Comparison of ENCODE assay signal across 10 cellular contexts in the genomic region with DNA sequence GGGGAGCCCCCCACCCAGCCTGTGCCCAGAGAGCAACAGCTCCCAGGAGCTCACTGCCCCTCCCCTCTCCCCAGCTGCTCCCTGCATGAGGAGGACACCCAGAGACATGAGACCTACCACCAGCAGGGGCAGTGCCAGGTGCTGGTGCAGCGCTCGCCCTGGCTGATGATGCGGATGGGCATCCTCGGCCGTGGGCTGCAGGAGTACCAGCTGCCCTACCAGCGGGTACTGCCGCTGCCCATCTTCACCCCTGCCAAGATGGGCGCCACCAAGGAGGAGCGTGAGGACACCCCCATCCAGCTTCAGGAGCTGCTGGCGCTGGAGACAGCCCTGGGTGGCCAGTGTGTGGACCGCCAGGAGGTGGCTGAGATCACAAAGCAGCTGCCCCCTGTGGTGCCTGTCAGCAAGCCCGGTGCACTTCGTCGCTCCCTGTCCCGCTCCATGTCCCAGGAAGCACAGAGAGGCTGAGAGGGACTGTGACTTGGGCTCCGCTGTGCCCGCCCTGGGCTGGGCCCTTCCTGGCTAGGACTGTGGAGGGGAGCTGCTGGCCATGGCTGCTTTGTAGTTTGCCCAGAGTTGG. TPM values are rescaled to one million over a fixed set of nuclear protein-coding genes. Genes with fewer than 3 reads are reported as not detected.
A peak's percentile ranks its signal among the peaks of the same experiment; 100 is the strongest.
DNase-seq lines count a peak whose midpoint lies in the region; ATAC-seq and TF ChIP-seq lines count a peak whose summit lies in the region.
"Had no signal": no experiment of that assay in that cellular context is flagged by ENCODE, and none has a peak within 500 bp of the region (broad histone marks: within the 10 kb centered on the region; RNA-seq: fewer than 3 reads in every experiment).

No MANE protein-coding gene starts in this region.

- H3K36me3 ChIP-seq in OCI-LY1 (ENCODE audit: insufficient read depth, low read length) (peaks cover 18% of the 10 kb centered on the region; the same call in 1 of the 2 replicates), cardiac muscle cell (peaks cover under 1% of the 10 kb centered on the region)

- peaks cover 13% of the 10 kb centered on the region; the same call in 1 of the 2 replicates for H3K27me3 ChIP-seq in OCI-LY1 (ENCODE audit: insufficient read depth, low read length)
- no peaks in the 10 kb centered on the region for H3K27me3 ChIP-seq in cardiac muscle cell

- ATAC-seq in stimulated activated effector memory CD8-positive, alpha-beta T cell treated with anti-CD3 and anti-CD28 coated beads, Interleukin-12 subunit alpha, Interleukin-12 subunit beta, amount 100 ng/mL, for 72 hours, result peak; percentile 15
- ATAC-seq in HG02884 (IDR thresholded peaks at IDR 0.05; ENCODE audit: unreplicated experiment), result no peak

- H3K9me3 Mint-ChIP-seq in stimulated activated effector memory CD8-positive, alpha-beta T cell treated with anti-CD3 and anti-CD28 coated beads, Interleukin-12 subunit alpha, Interleukin-12 subunit beta, amount 100 ng/mL, for 72 hours, result no peaks in the 10 kb centered on the region
- H3K9me3 Mint-ChIP-seq: CD8-positive, alpha-beta memory T cell had no signal

- H3K4me2 ChIP-seq in OCI-LY1 (ENCODE audit: low read length), result no peak overlapping the region

- no peaks in the 10 kb centered on the region for H3K9me2 ChIP-seq in OCI-LY1 (ENCODE audit: low read depth, low read length)

- no peak overlapping the region for H3K9ac ChIP-seq in OCI-LY1 (ENCODE audit: low read length)

- peaks cover 19% of the 10 kb centered on the region for H3K36me3 Mint-ChIP-seq in stimulated activated effector memory CD8-positive, alpha-beta T cell treated with anti-CD3 and anti-CD28 coated beads, Interleukin-12 subunit alpha, Interleukin-12 subunit beta, amount 100 ng/mL, for 72 hours

- H3K4me1 Mint-ChIP-seq in stimulated activated effector memory CD8-positive, alpha-beta T cell treated with anti-CD3 and anti-CD28 coated beads, Interleukin-12 subunit alpha, Interleukin-12 subunit beta, amount 100 ng/mL, for 72 hours, result peaks cover 17% of the 10 kb centered on the region

- DNase-seq in NCI-H82 (lab: John Stamatoyannopoulos, UW), result peak; percentile 51
- DNase-seq in NCI-H82 treated with DMSO at 0.1 percent for 48 hours (lab: John Stamatoyannopoulos, UW; ENCODE audit: unreplicated experiment), result no peak
- no peak for DNase-seq in cardiac muscle cell (ENCODE audit: low read depth in 1 of 2, low spot score in 1 of 2)
- DNase-seq in stimulated activated effector memory CD8-positive, alpha-beta T cell treated with anti-CD3 and anti-CD28 coated beads, Interleukin-12 subunit alpha, Interleukin-12 subunit beta, amount 100 ng/mL, for 72 hours (ENCODE audit: low spot score in 2 of 2), result no peak
- no peak for DNase-seq in SK-N-DZ (ENCODE audit: low spot score)
- DNase-seq in stimulated activated CD4-positive, alpha-beta T cell treated with anti-CD3 and anti-CD28 coated beads, Interleukin-4, amount 100 ng/mL, for 4 hours, result no peak
- DNase-seq: CD8-positive, alpha-beta memory T cell had no signal

- H2AFZ ChIP-seq in OCI-LY1 (ENCODE audit: low read length), result no peak overlapping the region

- no peak overlapping the region for H3K4me3 ChIP-seq in OCI-LY1 (ENCODE audit: low read depth, low read length, poor library complexity, severe bottlenecking)
- peak overlapping the region; percentile 19 for H3K4me3 ChIP-seq in cardiac muscle cell

- no peaks in the 10 kb centered on the region for H3F3A ChIP-seq in OCI-LY1 (ENCODE audit: insufficient read depth, low read length)

- H3K27ac ChIP-seq in OCI-LY1 (ENCODE audit: low read depth, low read length, poor library complexity, severe bottlenecking) (no peak overlapping the region), cardiac muscle cell (peak overlapping the region; percentile 86)

- H3K4me1 ChIP-seq in OCI-LY1 (ENCODE audit: insufficient read depth, low read length, severe bottlenecking) (peaks cover 11% of the 10 kb centered on the region), cardiac muscle cell (ENCODE audit: low read depth) (peaks cover 49% of the 10 kb centered on the region)

- peak overlapping the region; percentile 48 for H3K27ac Mint-ChIP-seq in stimulated activated effector memory CD8-positive, alpha-beta T cell treated with anti-CD3 and anti-CD28 coated beads, Interleukin-12 subunit alpha, Interleukin-12 subunit beta, amount 100 ng/mL, for 72 hours

- H3K79me2 ChIP-seq in OCI-LY1 (ENCODE audit: insufficient read depth, low read length), result no peaks in the 10 kb centered on the region

- H3K9me3 ChIP-seq in OCI-LY1 (ENCODE audit: low read length) (no peaks in the 10 kb centered on the region), cardiac muscle cell (ENCODE audit: low read depth) (no peaks in the 10 kb centered on the region)

- no peaks in the 10 kb centered on the region for H4K20me1 ChIP-seq in OCI-LY1 (ENCODE audit: insufficient read depth, low read length)

- peak overlapping the region; percentile 69 for H3K4me3 Mint-ChIP-seq in stimulated activated effector memory CD8-positive, alpha-beta T cell treated with anti-CD3 and anti-CD28 coated beads, Interleukin-12 subunit alpha, Interleukin-12 subunit beta, amount 100 ng/mL, for 72 hours

- TF ChIP-seq CTCF in OCI-LY1 (IDR thresholded peaks at IDR 0.05; ENCODE audit: low read length), result peak; percentile 18; the same call in 1 of the 2 replicates
- TF ChIP-seq CTCF in cardiac muscle cell (IDR thresholded peaks at IDR 0.05; ENCODE audit: low read depth, low read length), result no peak

RNA-seq across cellular contexts. Expression of gene TCAP, which starts 0.6 kb away (rescaled TPM):
- 61.5 and 79.1 TPM in 2 replicates for total RNA-seq in cardiac muscle cell
- polyA plus RNA-seq in cardiac muscle cell, result 105 and 133 TPM in 2 replicates
- polyA plus RNA-seq in SK-N-DZ (2014; cell fraction: cytosol; rRNA removed), result 0.58 and 1.0 TPM in 2 replicates
- polyA plus RNA-seq in SK-N-DZ (2014; cell fraction: nucleus; rRNA removed), result 7.8 and 8.8 TPM in 2 replicates
- polyA plus RNA-seq: CD8-positive, alpha-beta memory T cell had no signal

RNA-seq across cellular contexts. Expression of gene PNMT, which starts 2.5 kb away (rescaled TPM):
- 21.0 and 27.2 TPM in 2 replicates for total RNA-seq in cardiac muscle cell
- polyA plus RNA-seq in cardiac muscle cell, result 11.9 and 14.7 TPM in 2 replicates
- polyA plus RNA-seq in SK-N-DZ (2014; cell fraction: cytosol; rRNA removed), result 2.4 and 3.4 TPM in 2 replicates
- polyA plus RNA-seq in SK-N-DZ (2014; cell fraction: nucleus; rRNA removed), result 6.0 and 7.2 TPM in 2 replicates
- total RNA-seq: CD8-positive, alpha-beta memory T cell; mononuclear cell had no signal

RNA-seq across cellular contexts. Expression of gene PGAP3, which starts 22.1 kb away (rescaled TPM):
- 22.5 and 34.2 TPM in 2 replicates for total RNA-seq in cardiac muscle cell
- polyA plus RNA-seq in cardiac muscle cell, result 29.7 and 31.3 TPM in 2 replicates
- 7.3 and 8.6 TPM in 2 replicates for polyA plus RNA-seq in SK-N-DZ (2014; cell fraction: cytosol; rRNA removed)
- polyA plus RNA-seq in SK-N-DZ (2014; cell fraction: nucleus; rRNA removed), result 35.0 and 37.2 TPM in 2 replicates

RNA-seq across cellular contexts. Expression of gene STARD3, which starts 28.8 kb away (rescaled TPM):
- total RNA-seq in cardiac muscle cell, result 67.1 and 84.1 TPM in 2 replicates
- polyA plus RNA-seq in cardiac muscle cell, result 47.9 and 62.6 TPM in 2 replicates
- polyA plus RNA-seq in SK-N-DZ (2014; cell fraction: cytosol; rRNA removed), result 43.9 and 56.0 TPM in 2 replicates
- 112 and 125 TPM in 2 replicates for polyA plus RNA-seq in SK-N-DZ (2014; cell fraction: nucleus; rRNA removed)

RNA-seq across cellular contexts. Expression of gene ERBB2, which starts 34.1 kb away (rescaled TPM):
- 293 and 310 TPM in 2 replicates for total RNA-seq in cardiac muscle cell
- 194 and 235 TPM in 2 replicates for polyA plus RNA-seq in cardiac muscle cell
- polyA plus RNA-seq in SK-N-DZ (2014; cell fraction: cytosol; rRNA removed), result 5.2 and 7.0 TPM in 2 replicates
- polyA plus RNA-seq in SK-N-DZ (2014; cell fraction: nucleus; rRNA removed), result 27.2 and 37.7 TPM in 2 replicates
